ENCODE assay signal across 18 cellular contexts in genomic region chr6:33834401-33835392, GRCh38. TPM values are rescaled to one million over a fixed set of nuclear protein-coding genes. Genes with fewer than 3 reads are reported as not detected.
"Had no signal": no experiment of that assay in that cellular context is flagged by ENCODE, and none has a peak within 500 bp of the region (broad histone marks: within the 10 kb centered on the region; RNA-seq: fewer than 3 reads in every experiment).

No MANE protein-coding gene starts in this region.

- H3K4me1 ChIP-seq: gastrocnemius medialis had no signal

- FAIRE-seq: colon, kidney had no signal

- DNase-seq: activated CD4-positive, alpha-beta memory T cell treated with anti-CD3 and anti-CD28 coated beads, Interleukin-2, amount 10 ng/mL, durations not matched to agents 7 days and 5 days; activated gamma-delta T cell treated with Interleukin-2 at 50 U/mL for 16 hours; activated naive CD8-positive, alpha-beta T cell treated with anti-CD3 and anti-CD28 coated beads, Interleukin-2, amount 10 ng/mL, durations not matched to agents 7 days and 5 days; activated T-cell treated with anti-CD3 and anti-CD28 coated beads, Interleukin-2, amount 50 U/mL, for 48 hours; anterior cingulate cortex; gastrocnemius medialis; heart right ventricle; left ventricle myocardium inferior; mesenchymal stem cell; stimulated activated CD4-positive, alpha-beta T cell treated with anti-CD3 and anti-CD28 coated beads, Interleukin-12 subunit alpha, Interleukin-12 subunit beta, amount 100 ng/mL, for 4 hours; stimulated activated naive CD4-positive, alpha-beta T cell treated with Interleukin-2 at 50 U/mL for 16 hours had no signal

- H3K4me3 ChIP-seq: gastrocnemius medialis, heart right ventricle, left ventricle myocardium inferior, upper lobe of left lung had no signal

- H3K27me3 ChIP-seq: upper lobe of left lung had no signal

- H3K27ac ChIP-seq: gastrocnemius medialis, heart right ventricle, left ventricle myocardium inferior, upper lobe of left lung had no signal

- H3K9me3 ChIP-seq: gastrocnemius medialis, upper lobe of left lung had no signal

- H3K36me3 ChIP-seq: gastrocnemius medialis, heart right ventricle, left ventricle myocardium inferior, upper lobe of left lung had no signal

- ATAC-seq: gastrocnemius medialis had no signal

RNA-seq across cellular contexts. Expression of gene MLN, which starts 30.9 kb away (rescaled TPM):
- total RNA-seq: activated CD4-positive, alpha-beta memory T cell treated with anti-CD3 and anti-CD28 coated beads, Interleukin-2, amount 10 ng/mL, durations not matched to agents 7 days and 5 days; activated naive CD8-positive, alpha-beta T cell treated with anti-CD3 and anti-CD28 coated beads, Interleukin-2, amount 10 ng/mL, durations not matched to agents 7 days and 5 days; fibroblast of lung; gastrocnemius medialis; heart right ventricle; kidney; left ventricle myocardium inferior; omental fat pad; pulmonary artery endothelial cell; T-helper 2 cell treated with Interferon-gamma antibody and Interleukin-4, amounts not matched to agents 100 ng/mL and 5 ng/mL, for 36 hours; upper lobe of left lung had no signal
- polyA plus RNA-seq: fibroblast of lung, heart right ventricle had no signal
